ENCODE assay signal across 1 cellular context in the genomic region with DNA sequence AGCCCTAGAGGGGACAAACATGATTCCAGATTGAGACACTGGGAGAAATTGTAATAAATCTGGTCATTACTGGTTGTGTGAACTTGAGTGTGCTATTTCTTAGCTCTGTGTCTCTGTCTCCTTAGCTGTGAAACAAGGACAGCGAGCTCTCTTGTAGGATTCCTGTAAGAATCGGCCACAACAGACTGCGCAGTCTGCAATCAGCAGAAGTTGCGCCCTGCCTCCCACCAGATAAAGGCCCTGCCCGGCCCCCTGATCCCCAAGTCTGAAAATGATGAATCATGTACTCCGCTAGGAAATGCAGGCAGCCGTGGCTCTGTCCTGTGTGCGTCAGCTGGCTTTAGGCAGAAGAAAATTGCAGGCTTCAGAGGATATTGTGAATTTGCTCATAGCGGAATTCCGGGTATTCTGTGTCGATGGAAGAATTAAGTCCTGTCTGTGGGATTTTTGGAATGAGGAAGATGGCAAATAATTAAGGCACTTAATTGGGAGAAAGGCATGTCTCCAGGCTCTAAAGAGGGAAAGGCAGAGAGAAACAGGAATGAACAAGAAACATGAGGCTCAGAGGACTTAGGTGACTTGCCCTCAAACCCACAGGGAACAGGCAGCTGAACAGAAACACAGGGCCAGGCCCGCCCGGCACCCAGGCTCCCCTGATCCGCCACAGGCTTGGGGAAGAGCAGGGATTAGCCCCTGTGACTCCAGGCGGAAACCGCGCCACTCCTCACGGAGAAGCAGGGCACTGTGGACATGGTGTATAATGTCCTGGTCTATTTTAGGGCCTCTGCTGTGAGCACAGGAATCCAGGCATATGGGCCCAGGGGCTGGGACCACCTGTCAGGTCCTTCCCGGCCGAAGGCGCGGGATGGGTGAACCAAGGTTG.
TF ChIP-seq lines count a peak whose summit lies in the region.

No MANE protein-coding gene starts in this region.

TF ChIP-seq in K562, 482 proteins besides CTCF, POLR2A, EP300 and RAD21 (continued from another document and continues in another):
- TF ChIP-seq ZFP1 (CRISPR knock-in tag; IDR thresholded peaks at IDR 0.05): no peak
- TF ChIP-seq, protein P1, sequence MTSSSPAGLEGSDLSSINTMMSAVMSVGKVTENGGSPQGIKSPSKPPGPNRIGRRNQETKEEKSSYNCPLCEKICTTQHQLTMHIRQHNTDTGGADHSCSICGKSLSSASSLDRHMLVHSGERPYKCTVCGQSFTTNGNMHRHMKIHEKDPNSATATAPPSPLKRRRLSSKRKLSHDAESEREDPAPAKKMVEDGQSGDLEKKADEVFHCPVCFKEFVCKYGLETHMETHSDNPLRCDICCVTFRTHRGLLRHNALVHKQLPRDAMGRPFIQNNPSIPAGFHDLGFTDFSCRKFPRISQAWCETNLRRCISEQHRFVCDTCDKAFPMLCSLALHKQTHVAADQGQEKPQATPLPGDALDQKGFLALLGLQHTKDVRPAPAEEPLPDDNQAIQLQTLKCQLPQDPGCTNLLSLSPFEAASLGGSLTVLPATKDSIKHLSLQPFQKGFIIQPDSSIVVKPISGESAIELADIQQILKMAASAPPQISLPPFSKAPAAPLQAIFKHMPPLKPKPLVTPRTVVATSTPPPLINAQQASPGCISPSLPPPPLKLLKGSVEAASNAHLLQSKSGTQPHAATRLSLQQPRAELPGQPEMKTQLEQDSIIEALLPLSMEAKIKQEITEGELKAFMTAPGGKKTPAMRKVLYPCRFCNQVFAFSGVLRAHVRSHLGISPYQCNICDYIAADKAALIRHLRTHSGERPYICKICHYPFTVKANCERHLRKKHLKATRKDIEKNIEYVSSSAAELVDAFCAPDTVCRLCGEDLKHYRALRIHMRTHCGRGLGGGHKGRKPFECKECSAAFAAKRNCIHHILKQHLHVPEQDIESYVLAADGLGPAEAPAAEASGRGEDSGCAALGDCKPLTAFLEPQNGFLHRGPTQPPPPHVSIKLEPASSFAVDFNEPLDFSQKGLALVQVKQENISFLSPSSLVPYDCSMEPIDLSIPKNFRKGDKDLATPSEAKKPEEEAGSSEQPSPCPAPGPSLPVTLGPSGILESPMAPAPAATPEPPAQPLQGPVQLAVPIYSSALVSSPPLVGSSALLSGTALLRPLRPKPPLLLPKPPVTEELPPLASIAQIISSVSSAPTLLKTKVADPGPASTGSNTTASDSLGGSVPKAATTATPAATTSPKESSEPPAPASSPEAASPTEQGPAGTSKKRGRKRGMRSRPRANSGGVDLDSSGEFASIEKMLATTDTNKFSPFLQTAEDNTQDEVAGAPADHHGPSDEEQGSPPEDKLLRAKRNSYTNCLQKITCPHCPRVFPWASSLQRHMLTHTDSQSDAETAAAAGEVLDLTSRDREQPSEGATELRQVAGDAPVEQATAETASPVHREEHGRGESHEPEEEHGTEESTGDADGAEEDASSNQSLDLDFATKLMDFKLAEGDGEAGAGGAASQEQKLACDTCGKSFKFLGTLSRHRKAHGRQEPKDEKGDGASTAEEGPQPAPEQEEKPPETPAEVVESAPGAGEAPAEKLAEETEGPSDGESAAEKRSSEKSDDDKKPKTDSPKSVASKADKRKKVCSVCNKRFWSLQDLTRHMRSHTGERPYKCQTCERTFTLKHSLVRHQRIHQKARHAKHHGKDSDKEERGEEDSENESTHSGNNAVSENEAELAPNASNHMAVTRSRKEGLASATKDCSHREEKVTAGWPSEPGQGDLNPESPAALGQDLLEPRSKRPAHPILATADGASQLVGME (CRISPR knock-in tag; IDR thresholded peaks at IDR 0.05): no peak
- no peak for TF ChIP-seq ZZZ3 (IDR thresholded peaks at IDR 0.05)
- TF ChIP-seq SMARCA5 (IDR thresholded peaks at IDR 0.05): no peak
- TF ChIP-seq, protein P2, sequence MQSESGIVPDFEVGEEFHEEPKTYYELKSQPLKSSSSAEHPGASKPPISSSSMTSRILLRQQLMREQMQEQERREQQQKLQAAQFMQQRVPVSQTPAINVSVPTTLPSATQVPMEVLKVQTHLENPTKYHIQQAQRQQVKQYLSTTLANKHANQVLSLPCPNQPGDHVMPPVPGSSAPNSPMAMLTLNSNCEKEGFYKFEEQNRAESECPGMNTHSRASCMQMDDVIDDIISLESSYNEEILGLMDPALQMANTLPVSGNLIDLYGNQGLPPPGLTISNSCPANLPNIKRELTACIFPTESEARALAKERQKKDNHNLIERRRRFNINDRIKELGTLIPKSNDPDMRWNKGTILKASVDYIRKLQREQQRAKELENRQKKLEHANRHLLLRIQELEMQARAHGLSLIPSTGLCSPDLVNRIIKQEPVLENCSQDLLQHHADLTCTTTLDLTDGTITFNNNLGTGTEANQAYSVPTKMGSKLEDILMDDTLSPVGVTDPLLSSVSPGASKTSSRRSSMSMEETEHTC (IDR thresholded peaks at IDR 0.05): no peak
- TF ChIP-seq RBM17 (IDR thresholded peaks at IDR 0.05; ENCODE audit: borderline replicate concordance, low read depth, low read length): no peak
- TF ChIP-seq ZNF253 (CRISPR knock-in tag; conservative IDR thresholded peaks at IDR 0.05): no peak
- TF ChIP-seq SLC30A9 (CRISPR knock-in tag; IDR thresholded peaks at IDR 0.05): no peak
- TF ChIP-seq, protein P3, sequence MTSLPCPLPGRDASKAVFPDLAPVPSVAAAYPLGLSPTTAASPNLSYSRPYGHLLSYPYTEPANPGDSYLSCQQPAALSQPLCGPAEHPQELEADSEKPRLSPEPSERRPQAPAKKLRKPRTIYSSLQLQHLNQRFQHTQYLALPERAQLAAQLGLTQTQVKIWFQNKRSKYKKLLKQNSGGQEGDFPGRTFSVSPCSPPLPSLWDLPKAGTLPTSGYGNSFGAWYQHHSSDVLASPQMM (CRISPR knock-in tag; IDR thresholded peaks at IDR 0.05): no peak
- TF ChIP-seq MTA2 (IDR thresholded peaks at IDR 0.05; ENCODE audit: low read depth): peak; percentile 45; the same call in 1 of the 2 replicates
- TF ChIP-seq TEAD1 (CRISPR knock-in tag; IDR thresholded peaks at IDR 0.05): no peak
- no peak for TF ChIP-seq HMGN3 (IDR thresholded peaks at IDR 0.05; ENCODE audit: borderline replicate concordance, extremely low read depth, insufficient read length, low read depth, low read length)
- TF ChIP-seq RBM22 (IDR thresholded peaks at IDR 0.05; ENCODE audit: low read depth, low read length, poor library complexity, severe bottlenecking): no peak
- TF ChIP-seq, protein P4, sequence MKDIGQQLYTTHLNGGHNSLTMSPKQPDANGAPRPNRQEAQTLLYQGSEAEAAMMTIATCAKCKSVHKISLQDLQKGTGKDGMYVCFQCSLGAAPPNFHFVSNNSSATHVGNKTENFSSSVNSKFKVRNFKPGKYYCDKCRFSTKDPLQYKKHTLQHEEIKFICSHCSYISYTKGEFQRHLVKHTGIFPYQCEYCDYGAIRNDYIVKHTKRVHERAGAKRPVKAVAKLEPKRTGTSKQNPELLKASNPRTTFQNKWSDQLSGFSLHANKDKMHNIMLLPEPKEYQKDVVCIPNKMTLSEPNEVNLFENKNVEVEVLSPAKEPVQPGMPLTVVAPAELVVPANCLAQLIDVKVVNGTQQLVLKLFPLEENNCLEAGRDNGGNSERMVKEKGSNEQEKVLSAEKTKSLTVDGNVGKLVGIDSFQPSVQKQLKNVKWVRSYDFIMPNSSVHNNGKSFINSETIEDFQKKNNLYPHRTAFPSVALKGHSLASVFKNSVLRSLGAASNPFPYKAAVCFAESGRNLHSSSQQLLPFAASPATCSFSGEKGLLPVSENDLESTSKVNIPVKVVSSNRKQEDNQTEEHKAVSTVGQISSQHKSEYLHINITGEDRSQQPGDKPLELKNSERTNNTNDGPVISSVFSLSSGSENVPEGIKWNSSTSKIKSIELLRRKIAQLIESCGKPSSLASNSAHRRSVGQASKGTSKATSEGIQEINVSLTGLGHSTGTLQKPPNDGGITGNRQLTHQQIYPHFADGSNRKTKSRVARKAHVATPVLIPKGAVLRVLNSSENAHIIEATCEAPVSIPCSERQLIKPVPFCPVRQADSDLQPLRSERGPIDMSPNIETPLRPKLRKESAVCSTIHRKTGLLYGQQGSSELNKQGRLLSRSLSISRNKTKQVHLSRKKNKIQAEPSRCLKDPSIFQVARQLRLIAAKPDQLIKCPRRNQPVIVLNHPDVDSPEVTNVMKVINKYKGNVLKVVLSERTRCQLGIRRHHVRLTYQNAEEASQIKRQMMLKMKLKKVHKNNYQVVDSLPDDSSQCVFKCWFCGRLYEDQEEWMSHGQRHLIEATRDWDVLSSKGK (CRISPR knock-in tag; IDR thresholded peaks at IDR 0.05): no peak
- no peak for TF ChIP-seq HCFC1 (IDR thresholded peaks at IDR 0.05; ENCODE audit: low read depth, low read length)
- peak; percentile 41; the same call in 1 of the 2 replicates for TF ChIP-seq L3MBTL2 (IDR thresholded peaks at IDR 0.05)
- TF ChIP-seq SNIP1 (IDR thresholded peaks at IDR 0.05; ENCODE audit: low read depth): no peak
- no peak for TF ChIP-seq PURB (CRISPR knock-in tag; IDR thresholded peaks at IDR 0.05; ENCODE audit: low read depth)
- no peak for TF ChIP-seq ZNF134 (CRISPR knock-in tag; conservative IDR thresholded peaks at IDR 0.05)
- no peak for TF ChIP-seq ZNF695 (CRISPR knock-in tag; IDR thresholded peaks at IDR 0.05)
- TF ChIP-seq NBN (IDR thresholded peaks at IDR 0.05; ENCODE audit: low read depth): no peak
- TF ChIP-seq ZNF668 (CRISPR knock-in tag; IDR thresholded peaks at IDR 0.05): no peak
- no peak for TF ChIP-seq CCAR2 (IDR thresholded peaks at IDR 0.05; ENCODE audit: low read depth, low read length)
- no peak for TF ChIP-seq ZBTB17 (CRISPR knock-in tag; IDR thresholded peaks at IDR 0.05)
- no peak for TF ChIP-seq NR1H2 (CRISPR knock-in tag; IDR thresholded peaks at IDR 0.05)
- TF ChIP-seq ETS2 (tag; IDR thresholded peaks at IDR 0.05; ENCODE audit: borderline replicate concordance, poor library complexity, severe bottlenecking): no peak
- TF ChIP-seq, protein P5, sequence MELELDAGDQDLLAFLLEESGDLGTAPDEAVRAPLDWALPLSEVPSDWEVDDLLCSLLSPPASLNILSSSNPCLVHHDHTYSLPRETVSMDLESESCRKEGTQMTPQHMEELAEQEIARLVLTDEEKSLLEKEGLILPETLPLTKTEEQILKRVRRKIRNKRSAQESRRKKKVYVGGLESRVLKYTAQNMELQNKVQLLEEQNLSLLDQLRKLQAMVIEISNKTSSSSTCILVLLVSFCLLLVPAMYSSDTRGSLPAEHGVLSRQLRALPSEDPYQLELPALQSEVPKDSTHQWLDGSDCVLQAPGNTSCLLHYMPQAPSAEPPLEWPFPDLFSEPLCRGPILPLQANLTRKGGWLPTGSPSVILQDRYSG (tag; conservative IDR thresholded peaks at IDR 0.05; ENCODE audit: low read depth): no peak
- TF ChIP-seq CCNT2 (IDR thresholded peaks at IDR 0.05; ENCODE audit: borderline replicate concordance, extremely low read depth, insufficient read length, low read depth, low read length): no peak
- no peak for TF ChIP-seq EGR1 (conservative IDR thresholded peaks at IDR 0.05)
- TF ChIP-seq ZNF589 (CRISPR knock-in tag; IDR thresholded peaks at IDR 0.05; ENCODE audit: low read depth): peak; percentile 61; the same call in 1 of the 2 replicates
- TF ChIP-seq ZNF133 (CRISPR knock-in tag; IDR thresholded peaks at IDR 0.05): no peak
- no peak for TF ChIP-seq LCOR (CRISPR knock-in tag; IDR thresholded peaks at IDR 0.05)
- TF ChIP-seq CBFB (CRISPR knock-in tag; IDR thresholded peaks at IDR 0.05): no peak
- TF ChIP-seq ZNF717 (CRISPR knock-in tag; IDR thresholded peaks at IDR 0.05): no peak
- TF ChIP-seq KHSRP (IDR thresholded peaks at IDR 0.05): no peak
- peak; percentile 80 for TF ChIP-seq JUND (IDR thresholded peaks at IDR 0.05; ENCODE audit: borderline replicate concordance, low read depth, low read length)
- peak; percentile 67; the same call in 1 of the 3 replicates for TF ChIP-seq JUND (tag; IDR thresholded peaks at IDR 0.05; ENCODE audit: borderline replicate concordance, low read depth, low read length)
- no peak for TF ChIP-seq NR2C2 (CRISPR knock-in tag; IDR thresholded peaks at IDR 0.05)
- no peak for TF ChIP-seq NR2C2 (tag; IDR thresholded peaks at IDR 0.05)
- TF ChIP-seq BRD9 (IDR thresholded peaks at IDR 0.05; ENCODE audit: low read depth, partially characterized antibody): peak; percentile 55
- TF ChIP-seq, protein P6, sequence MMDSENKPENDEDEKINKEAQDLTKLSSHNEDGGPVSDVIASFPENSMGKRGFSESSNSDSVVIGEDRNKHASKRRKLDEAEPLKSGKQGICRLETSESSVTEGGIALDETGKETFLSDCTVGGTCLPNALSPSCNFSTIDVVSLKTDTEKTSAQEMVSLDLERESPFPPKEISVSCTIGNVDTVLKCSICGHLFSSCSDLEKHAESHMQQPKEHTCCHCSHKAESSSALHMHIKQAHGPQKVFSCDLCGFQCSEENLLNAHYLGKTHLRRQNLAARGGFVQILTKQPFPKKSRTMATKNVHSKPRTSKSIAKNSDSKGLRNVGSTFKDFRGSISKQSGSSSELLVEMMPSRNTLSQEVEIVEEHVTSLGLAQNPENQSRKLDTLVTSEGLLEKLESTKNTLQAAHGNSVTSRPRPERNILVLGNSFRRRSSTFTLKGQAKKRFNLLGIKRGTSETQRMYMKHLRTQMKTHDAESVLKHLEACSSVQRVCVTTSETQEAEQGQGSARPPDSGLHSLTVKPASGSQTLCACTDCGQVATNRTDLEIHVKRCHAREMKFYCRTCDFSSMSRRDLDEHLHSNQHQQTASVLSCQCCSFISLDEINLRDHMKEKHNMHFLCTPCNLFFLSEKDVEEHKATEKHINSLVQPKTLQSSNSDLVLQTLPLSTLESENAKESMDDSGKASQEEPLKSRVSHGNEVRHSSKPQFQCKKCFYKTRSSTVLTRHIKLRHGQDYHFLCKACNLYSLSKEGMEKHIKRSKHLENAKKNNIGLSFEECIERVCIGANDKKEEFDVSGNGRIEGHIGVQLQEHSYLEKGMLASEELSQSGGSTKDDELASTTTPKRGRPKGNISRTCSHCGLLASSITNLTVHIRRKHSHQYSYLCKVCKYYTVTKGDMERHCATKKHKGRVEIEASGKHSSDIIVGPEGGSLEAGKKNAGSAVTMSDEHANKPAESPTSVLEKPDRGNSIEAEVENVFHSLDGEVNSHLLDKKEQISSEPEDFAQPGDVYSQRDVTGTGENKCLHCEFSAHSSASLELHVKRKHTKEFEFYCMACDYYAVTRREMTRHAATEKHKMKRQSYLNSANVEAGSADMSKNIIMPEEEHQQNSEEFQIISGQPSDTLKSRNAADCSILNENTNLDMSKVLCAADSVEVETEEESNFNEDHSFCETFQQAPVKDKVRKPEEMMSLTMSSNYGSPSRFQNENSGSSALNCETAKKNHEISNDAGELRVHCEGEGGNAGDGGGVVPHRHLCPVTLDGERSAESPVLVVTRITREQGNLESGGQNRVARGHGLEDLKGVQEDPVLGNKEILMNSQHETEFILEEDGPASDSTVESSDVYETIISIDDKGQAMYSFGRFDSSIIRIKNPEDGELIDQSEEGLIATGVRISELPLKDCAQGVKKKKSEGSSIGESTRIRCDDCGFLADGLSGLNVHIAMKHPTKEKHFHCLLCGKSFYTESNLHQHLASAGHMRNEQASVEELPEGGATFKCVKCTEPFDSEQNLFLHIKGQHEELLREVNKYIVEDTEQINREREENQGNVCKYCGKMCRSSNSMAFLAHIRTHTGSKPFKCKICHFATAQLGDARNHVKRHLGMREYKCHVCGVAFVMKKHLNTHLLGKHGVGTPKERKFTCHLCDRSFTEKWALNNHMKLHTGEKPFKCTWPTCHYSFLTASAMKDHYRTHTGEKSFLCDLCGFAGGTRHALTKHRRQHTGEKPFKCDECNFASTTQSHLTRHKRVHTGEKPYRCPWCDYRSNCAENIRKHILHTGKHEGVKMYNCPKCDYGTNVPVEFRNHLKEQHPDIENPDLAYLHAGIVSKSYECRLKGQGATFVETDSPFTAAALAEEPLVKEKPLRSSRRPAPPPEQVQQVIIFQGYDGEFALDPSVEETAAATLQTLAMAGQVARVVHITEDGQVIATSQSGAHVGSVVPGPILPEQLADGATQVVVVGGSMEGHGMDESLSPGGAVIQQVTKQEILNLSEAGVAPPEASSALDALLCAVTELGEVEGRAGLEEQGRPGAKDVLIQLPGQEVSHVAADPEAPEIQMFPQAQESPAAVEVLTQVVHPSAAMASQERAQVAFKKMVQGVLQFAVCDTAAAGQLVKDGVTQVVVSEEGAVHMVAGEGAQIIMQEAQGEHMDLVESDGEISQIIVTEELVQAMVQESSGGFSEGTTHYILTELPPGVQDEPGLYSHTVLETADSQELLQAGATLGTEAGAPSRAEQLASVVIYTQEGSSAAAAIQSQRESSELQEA (IDR thresholded peaks at IDR 0.05; ENCODE audit: low read depth): no peak
